Comparison of ENCODE assay signal across 1 cellular context in genomic region chr1:1609822-1610485, GRCh38.
TF ChIP-seq lines count a peak whose summit lies in the region.

No MANE protein-coding gene starts in this region.

TF ChIP-seq in K562, 482 proteins besides CTCF, POLR2A, EP300 and RAD21 (continued from another document and continues in another):
- no peak for TF ChIP-seq MLLT1 (IDR thresholded peaks at IDR 0.05)
- TF ChIP-seq NBN (IDR thresholded peaks at IDR 0.05; ENCODE audit: low read depth), result no peak
- TF ChIP-seq ZNF408 (CRISPR knock-in tag; IDR thresholded peaks at IDR 0.05; ENCODE audit: low read depth), result 0 out of 2 replicates have a peak, but pooled peaks have one; percentile 19
- TF ChIP-seq WHSC1 (IDR thresholded peaks at IDR 0.05; ENCODE audit: low read length), result no peak
- no peak for TF ChIP-seq TRIM24 (IDR thresholded peaks at IDR 0.05)
- TF ChIP-seq ZKSCAN3 (CRISPR knock-in tag; IDR thresholded peaks at IDR 0.05), result no peak
- TF ChIP-seq FIP1L1 (IDR thresholded peaks at IDR 0.05; ENCODE audit: low read depth, low read length, poor library complexity, severe bottlenecking), result no peak
- TF ChIP-seq HCFC1 (IDR thresholded peaks at IDR 0.05; ENCODE audit: low read depth, low read length), result no peak
- TF ChIP-seq CEBPG (CRISPR knock-in tag; IDR thresholded peaks at IDR 0.05), result no peak
- no peak for TF ChIP-seq CEBPG (tag; conservative IDR thresholded peaks at IDR 0.05 in 1 of 2, IDR thresholded peaks at IDR 0.05 in 1 of 2)
- no peak for TF ChIP-seq ARNT (IDR thresholded peaks at IDR 0.05)
- no peak for TF ChIP-seq ZNF561 (CRISPR knock-in tag; conservative IDR thresholded peaks at IDR 0.05)
- TF ChIP-seq FOXP1 (CRISPR knock-in tag; IDR thresholded peaks at IDR 0.05), result no peak
- peak; percentile 89; the same call in 1 of the 2 replicates for TF ChIP-seq ZNF165 (CRISPR knock-in tag; IDR thresholded peaks at IDR 0.05; ENCODE audit: borderline replicate concordance)
- TF ChIP-seq RFX7 (CRISPR knock-in tag; IDR thresholded peaks at IDR 0.05), result no peak
- TF ChIP-seq SPI1 (IDR thresholded peaks at IDR 0.05; ENCODE audit: borderline replicate concordance, low read depth, low read length), result no peak
- peak; percentile 90 for TF ChIP-seq ZKSCAN8 (CRISPR knock-in tag; IDR thresholded peaks at IDR 0.05)
- no peak for TF ChIP-seq SIX5 (IDR thresholded peaks at IDR 0.05; ENCODE audit: borderline replicate concordance in 1 of 2, insufficient read depth in 1 of 2, low read depth in 1 of 2, low read length in 2 of 2)
- TF ChIP-seq BRF1 (IDR thresholded peaks at IDR 0.05; ENCODE audit: borderline replicate concordance, extremely low read depth, insufficient read length), result no peak
- TF ChIP-seq SRSF7 (optimal IDR thresholded peaks at IDR 0.05; ENCODE audit: low read depth, low read length), result no peak
- no peak for TF ChIP-seq PHB (CRISPR knock-in tag; IDR thresholded peaks at IDR 0.05)
- TF ChIP-seq UBTF (IDR thresholded peaks at IDR 0.05; ENCODE audit: borderline replicate concordance in 1 of 2, low read depth in 2 of 2, low read length in 2 of 2), result no peak
- TF ChIP-seq KAT7 (CRISPR knock-in tag; IDR thresholded peaks at IDR 0.05; ENCODE audit: borderline replicate concordance), result no peak
- no peak for TF ChIP-seq GATAD2A (IDR thresholded peaks at IDR 0.05)
- no peak for TF ChIP-seq BRCA1 (IDR thresholded peaks at IDR 0.05)
- TF ChIP-seq BRCA1 (CRISPR knock-in tag; IDR thresholded peaks at IDR 0.05), result no peak
- no peak for TF ChIP-seq XRCC4 (IDR thresholded peaks at IDR 0.05; ENCODE audit: extremely low read depth, insufficient read depth, insufficient read length)
- no peak for TF ChIP-seq CHD7 (IDR thresholded peaks at IDR 0.05; ENCODE audit: low read depth, low read length)
- no peak for TF ChIP-seq CHAMP1 (IDR thresholded peaks at IDR 0.05)
- TF ChIP-seq HSF4 (CRISPR knock-in tag; IDR thresholded peaks at IDR 0.05; ENCODE audit: borderline replicate concordance), result peak; percentile 86; the same call in 1 of the 2 replicates
- no peak for TF ChIP-seq JUNB (CRISPR knock-in tag; conservative IDR thresholded peaks at IDR 0.05)
- peak; percentile 57; the same call in 1 of the 2 replicates for TF ChIP-seq STAT5B (CRISPR knock-in tag; IDR thresholded peaks at IDR 0.05)
- no peak for TF ChIP-seq KLF16 (IDR thresholded peaks at IDR 0.05)
- TF ChIP-seq PRMT5 (CRISPR knock-in tag; IDR thresholded peaks at IDR 0.05), result no peak
- 0 out of 2 replicates have a peak, but pooled peaks have one; percentile 45 for TF ChIP-seq ZNF75A (CRISPR knock-in tag; IDR thresholded peaks at IDR 0.05)
- TF ChIP-seq SETDB1 (IDR thresholded peaks at IDR 0.05; ENCODE audit: low read length), result no peak
- TF ChIP-seq ZNF655 (CRISPR knock-in tag; IDR thresholded peaks at IDR 0.05), result no peak
- peak; percentile 90 for TF ChIP-seq KLF13 (tag; IDR thresholded peaks at IDR 0.05; ENCODE audit: borderline replicate concordance, low read depth)
- TF ChIP-seq NELFE (IDR thresholded peaks at IDR 0.05; ENCODE audit: insufficient read depth, insufficient read length), result no peak
- no peak for TF ChIP-seq ZFP30 (CRISPR knock-in tag; IDR thresholded peaks at IDR 0.05; ENCODE audit: borderline replicate concordance)
- TF ChIP-seq TOE1 (IDR thresholded peaks at IDR 0.05; ENCODE audit: borderline replicate concordance), result no peak
- no peak for TF ChIP-seq TOE1 (CRISPR knock-in tag; IDR thresholded peaks at IDR 0.05; ENCODE audit: borderline replicate concordance, low read depth)
- peak; percentile 94 for TF ChIP-seq E2F3 (CRISPR knock-in tag; IDR thresholded peaks at IDR 0.05)
- TF ChIP-seq TCF3 (CRISPR knock-in tag; IDR thresholded peaks at IDR 0.05), result no peak
- TF ChIP-seq GTF2E2 (tag; IDR thresholded peaks at IDR 0.05), result no peak
- no peak for TF ChIP-seq EZH2 (IDR thresholded peaks at IDR 0.05; ENCODE audit: borderline replicate concordance, low read depth, low read length)
- TF ChIP-seq ZFPM2 (CRISPR knock-in tag; IDR thresholded peaks at IDR 0.05), result no peak
- no peak for TF ChIP-seq RAD51 (IDR thresholded peaks at IDR 0.05; ENCODE audit: borderline replicate concordance, low read depth)
- TF ChIP-seq PHB2 (IDR thresholded peaks at IDR 0.05; ENCODE audit: low read depth), result no peak
- no peak for TF ChIP-seq CSDE1 (IDR thresholded peaks at IDR 0.05)
- TF ChIP-seq TFE3 (CRISPR knock-in tag; IDR thresholded peaks at IDR 0.05), result no peak; the same call in 1 of the 2 replicates
- TF ChIP-seq ATF7 (IDR thresholded peaks at IDR 0.05), result no peak
